In the genomic region with DNA sequence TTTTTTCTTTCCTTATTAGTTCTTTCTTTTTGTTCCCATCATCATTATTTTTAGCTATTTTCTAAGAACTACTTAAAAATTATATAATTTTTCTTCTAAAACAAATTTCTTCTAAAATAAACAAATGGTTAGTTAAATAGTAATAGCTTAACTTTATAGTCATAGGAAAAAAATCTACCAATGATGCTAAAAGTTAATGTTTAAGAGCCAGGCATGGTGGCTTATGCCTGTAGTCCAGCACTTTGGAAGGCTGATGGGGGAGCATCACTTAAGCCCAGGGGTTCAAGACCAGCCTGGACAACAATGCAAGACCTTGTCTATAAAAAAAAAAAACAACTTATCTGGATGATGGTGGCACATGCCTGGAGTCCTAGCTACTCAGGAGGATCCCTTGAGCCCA, we compare ENCODE assay signal across 16 cellular contexts.
A peak's percentile ranks its signal among the peaks of the same experiment; 100 is the strongest.
DNase-seq lines count a peak whose midpoint lies in the region.
"Had no signal": no experiment of that assay in that cellular context is flagged by ENCODE, and none has a peak within 500 bp of the region (broad histone marks: within the 10 kb centered on the region; RNA-seq: fewer than 3 reads in every experiment).

No MANE protein-coding gene starts in this region.

- peak; percentile 44 for DNase-seq in Caki2 (ENCODE audit: low read depth)
- DNase-seq in glomerular visceral epithelial cell (ENCODE audit: extremely low spot score): peak; percentile 30
- DNase-seq in kidney tubule cell (ENCODE audit: low spot score): peak; percentile 74
- DNase-seq in renal cortical epithelial cell (ENCODE audit: low read depth): peak; percentile 84
- DNase-seq in hepatic stellate cell (ENCODE audit: low spot score): no peak
- no peak for DNase-seq in GOT3 (lab: John Stamatoyannopoulos, UW)
- no peak for DNase-seq in cerebellum (ENCODE audit: low spot score)
- no peak for DNase-seq in iPS-NIHi11 (ENCODE audit: low spot score)
- DNase-seq: AML-193; Caco-2; CD4-positive, alpha-beta T cell; DMS153; DMS79; GDM1; H7; HFFc6 had no signal

- in situ Hi-C loops in Caki2 (cut with HindIII; ENCODE audit: low pct_unique_long_range_greater_than_20kb, low sequenced_read_pairs): no loop called here

Comparison
In these comparisons a context has a peak if more than half of its experiments do, and no peak if none do; other contexts are left out.
1. DNase-seq: peak in Caki2 (single experiment), glomerular visceral epithelial cell (single experiment), kidney tubule cell (single experiment) and renal cortical epithelial cell (single experiment); none in hepatic stellate cell (single experiment), GOT3 (single experiment), cerebellum (single experiment) and iPS-NIHi11 (single experiment).